Comparison of ENCODE assay signal across 1 cellular context in the genomic region with DNA sequence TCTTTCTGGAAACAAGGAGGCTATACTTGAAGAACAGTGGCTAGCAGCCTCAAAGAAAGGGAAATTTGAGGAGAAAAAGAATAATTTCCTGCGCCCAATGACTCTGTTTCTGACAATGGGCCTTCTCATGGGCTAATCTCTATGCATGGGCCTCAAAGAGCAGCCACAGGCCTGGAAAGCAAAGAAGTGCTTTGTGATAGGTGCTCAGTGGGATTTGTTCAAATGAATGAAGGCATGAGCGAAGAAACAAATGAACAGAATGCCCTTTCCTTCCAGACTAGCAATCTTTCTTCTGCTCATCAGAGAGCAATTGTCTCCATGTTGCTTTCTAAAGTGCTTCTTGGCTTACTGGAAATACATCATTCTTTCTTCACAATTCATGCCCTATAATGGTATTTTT.
TF ChIP-seq lines count a peak whose summit lies in the region.

No MANE protein-coding gene starts in this region.

TF ChIP-seq in GM23338, 12 proteins besides CTCF, POLR2A, EP300 and RAD21 (continued from another document):
- TF ChIP-seq, protein P1, sequence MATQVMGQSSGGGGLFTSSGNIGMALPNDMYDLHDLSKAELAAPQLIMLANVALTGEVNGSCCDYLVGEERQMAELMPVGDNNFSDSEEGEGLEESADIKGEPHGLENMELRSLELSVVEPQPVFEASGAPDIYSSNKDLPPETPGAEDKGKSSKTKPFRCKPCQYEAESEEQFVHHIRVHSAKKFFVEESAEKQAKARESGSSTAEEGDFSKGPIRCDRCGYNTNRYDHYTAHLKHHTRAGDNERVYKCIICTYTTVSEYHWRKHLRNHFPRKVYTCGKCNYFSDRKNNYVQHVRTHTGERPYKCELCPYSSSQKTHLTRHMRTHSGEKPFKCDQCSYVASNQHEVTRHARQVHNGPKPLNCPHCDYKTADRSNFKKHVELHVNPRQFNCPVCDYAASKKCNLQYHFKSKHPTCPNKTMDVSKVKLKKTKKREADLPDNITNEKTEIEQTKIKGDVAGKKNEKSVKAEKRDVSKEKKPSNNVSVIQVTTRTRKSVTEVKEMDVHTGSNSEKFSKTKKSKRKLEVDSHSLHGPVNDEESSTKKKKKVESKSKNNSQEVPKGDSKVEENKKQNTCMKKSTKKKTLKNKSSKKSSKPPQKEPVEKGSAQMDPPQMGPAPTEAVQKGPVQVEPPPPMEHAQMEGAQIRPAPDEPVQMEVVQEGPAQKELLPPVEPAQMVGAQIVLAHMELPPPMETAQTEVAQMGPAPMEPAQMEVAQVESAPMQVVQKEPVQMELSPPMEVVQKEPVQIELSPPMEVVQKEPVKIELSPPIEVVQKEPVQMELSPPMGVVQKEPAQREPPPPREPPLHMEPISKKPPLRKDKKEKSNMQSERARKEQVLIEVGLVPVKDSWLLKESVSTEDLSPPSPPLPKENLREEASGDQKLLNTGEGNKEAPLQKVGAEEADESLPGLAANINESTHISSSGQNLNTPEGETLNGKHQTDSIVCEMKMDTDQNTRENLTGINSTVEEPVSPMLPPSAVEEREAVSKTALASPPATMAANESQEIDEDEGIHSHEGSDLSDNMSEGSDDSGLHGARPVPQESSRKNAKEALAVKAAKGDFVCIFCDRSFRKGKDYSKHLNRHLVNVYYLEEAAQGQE (IDR thresholded peaks at IDR 0.05; ENCODE audit: unreplicated experiment) = no peak
- TF ChIP-seq POLR2AphosphoS5 (IDR thresholded peaks at IDR 0.05; ENCODE audit: low read depth) = no peak
- TF ChIP-seq, protein P2, sequence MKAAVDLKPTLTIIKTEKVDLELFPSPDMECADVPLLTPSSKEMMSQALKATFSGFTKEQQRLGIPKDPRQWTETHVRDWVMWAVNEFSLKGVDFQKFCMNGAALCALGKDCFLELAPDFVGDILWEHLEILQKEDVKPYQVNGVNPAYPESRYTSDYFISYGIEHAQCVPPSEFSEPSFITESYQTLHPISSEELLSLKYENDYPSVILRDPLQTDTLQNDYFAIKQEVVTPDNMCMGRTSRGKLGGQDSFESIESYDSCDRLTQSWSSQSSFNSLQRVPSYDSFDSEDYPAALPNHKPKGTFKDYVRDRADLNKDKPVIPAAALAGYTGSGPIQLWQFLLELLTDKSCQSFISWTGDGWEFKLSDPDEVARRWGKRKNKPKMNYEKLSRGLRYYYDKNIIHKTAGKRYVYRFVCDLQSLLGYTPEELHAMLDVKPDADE (IDR thresholded peaks at IDR 0.05) = no peak
- no peak for TF ChIP-seq ZNF331 (CRISPR knock-in tag; IDR thresholded peaks at IDR 0.05; ENCODE audit: low read depth)
- TF ChIP-seq CREB1 (CRISPR knock-in tag; IDR thresholded peaks at IDR 0.05; ENCODE audit: low read depth) = no peak
- no peak for TF ChIP-seq JUNB (IDR thresholded peaks at IDR 0.05; ENCODE audit: unreplicated experiment)
- no peak for TF ChIP-seq NANOG (IDR thresholded peaks at IDR 0.05; ENCODE audit: borderline replicate concordance)
- no peak for TF ChIP-seq ZNF114 (CRISPR knock-in tag; IDR thresholded peaks at IDR 0.05)
- TF ChIP-seq, protein P3, sequence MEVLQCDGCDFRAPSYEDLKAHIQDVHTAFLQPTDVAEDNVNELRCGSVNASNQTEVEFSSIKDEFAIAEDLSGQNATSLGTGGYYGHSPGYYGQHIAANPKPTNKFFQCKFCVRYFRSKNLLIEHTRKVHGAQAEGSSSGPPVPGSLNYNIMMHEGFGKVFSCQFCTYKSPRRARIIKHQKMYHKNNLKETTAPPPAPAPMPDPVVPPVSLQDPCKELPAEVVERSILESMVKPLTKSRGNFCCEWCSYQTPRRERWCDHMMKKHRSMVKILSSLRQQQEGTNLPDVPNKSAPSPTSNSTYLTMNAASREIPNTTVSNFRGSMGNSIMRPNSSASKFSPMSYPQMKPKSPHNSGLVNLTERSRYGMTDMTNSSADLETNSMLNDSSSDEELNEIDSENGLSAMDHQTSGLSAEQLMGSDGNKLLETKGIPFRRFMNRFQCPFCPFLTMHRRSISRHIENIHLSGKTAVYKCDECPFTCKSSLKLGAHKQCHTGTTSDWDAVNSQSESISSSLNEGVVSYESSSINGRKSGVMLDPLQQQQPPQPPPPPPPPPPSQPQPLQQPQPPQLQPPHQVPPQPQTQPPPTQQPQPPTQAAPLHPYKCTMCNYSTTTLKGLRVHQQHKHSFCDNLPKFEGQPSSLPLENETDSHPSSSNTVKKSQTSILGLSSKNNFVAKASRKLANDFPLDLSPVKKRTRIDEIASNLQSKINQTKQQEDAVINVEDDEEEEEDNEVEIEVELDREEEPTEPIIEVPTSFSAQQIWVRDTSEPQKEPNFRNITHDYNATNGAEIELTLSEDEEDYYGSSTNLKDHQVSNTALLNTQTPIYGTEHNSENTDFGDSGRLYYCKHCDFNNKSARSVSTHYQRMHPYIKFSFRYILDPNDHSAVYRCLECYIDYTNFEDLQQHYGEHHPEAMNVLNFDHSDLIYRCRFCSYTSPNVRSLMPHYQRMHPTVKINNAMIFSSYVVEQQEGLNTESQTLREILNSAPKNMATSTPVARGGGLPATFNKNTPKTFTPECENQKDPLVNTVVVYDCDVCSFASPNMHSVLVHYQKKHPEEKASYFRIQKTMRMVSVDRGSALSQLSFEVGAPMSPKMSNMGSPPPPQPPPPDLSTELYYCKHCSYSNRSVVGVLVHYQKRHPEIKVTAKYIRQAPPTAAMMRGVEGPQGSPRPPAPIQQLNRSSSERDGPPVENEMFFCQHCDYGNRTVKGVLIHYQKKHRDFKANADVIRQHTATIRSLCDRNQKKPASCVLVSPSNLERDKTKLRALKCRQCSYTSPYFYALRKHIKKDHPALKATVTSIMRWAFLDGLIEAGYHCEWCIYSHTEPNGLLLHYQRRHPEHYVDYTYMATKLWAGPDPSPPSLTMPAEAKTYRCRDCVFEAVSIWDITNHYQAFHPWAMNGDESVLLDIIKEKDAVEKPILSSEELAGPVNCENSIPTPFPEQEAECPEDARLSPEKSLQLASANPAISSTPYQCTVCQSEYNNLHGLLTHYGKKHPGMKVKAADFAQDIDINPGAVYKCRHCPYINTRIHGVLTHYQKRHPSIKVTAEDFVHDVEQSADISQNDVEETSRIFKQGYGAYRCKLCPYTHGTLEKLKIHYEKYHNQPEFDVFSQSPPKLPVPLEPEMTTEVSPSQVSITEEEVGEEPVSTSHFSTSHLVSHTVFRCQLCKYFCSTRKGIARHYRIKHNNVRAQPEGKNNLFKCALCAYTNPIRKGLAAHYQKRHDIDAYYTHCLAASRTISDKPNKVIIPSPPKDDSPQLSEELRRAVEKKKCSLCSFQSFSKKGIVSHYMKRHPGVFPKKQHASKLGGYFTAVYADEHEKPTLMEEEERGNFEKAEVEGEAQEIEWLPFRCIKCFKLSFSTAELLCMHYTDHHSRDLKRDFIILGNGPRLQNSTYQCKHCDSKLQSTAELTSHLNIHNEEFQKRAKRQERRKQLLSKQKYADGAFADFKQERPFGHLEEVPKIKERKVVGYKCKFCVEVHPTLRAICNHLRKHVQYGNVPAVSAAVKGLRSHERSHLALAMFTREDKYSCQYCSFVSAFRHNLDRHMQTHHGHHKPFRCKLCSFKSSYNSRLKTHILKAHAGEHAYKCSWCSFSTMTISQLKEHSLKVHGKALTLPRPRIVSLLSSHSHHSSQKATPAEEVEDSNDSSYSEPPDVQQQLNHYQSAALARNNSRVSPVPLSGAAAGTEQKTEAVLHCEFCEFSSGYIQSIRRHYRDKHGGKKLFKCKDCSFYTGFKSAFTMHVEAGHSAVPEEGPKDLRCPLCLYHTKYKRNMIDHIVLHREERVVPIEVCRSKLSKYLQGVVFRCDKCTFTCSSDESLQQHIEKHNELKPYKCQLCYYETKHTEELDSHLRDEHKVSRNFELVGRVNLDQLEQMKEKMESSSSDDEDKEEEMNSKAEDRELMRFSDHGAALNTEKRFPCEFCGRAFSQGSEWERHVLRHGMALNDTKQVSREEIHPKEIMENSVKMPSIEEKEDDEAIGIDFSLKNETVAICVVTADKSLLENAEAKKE (CRISPR knock-in tag; IDR thresholded peaks at IDR 0.05) = no peak
- no peak for TF ChIP-seq EZH2phosphoT487 (IDR thresholded peaks at IDR 0.05; ENCODE audit: unreplicated experiment)
